9 cellular contexts compared by ENCODE assay signal in genomic region chr4:38306482-38307071, GRCh38.
DNase-seq lines count a peak whose midpoint lies in the region; ATAC-seq and TF ChIP-seq lines count a peak whose summit lies in the region.
"Had no signal": no experiment of that assay in that cellular context is flagged by ENCODE, and none has a peak within 500 bp of the region (broad histone marks: within the 10 kb centered on the region; RNA-seq: fewer than 3 reads in every experiment).

No MANE protein-coding gene starts in this region.

- ATAC-seq in GM19372 (IDR thresholded peaks at IDR 0.05; ENCODE audit: low read depth, unreplicated experiment) (peak; percentile 59), HG03097 (IDR thresholded peaks at IDR 0.05; ENCODE audit: low FRiP score, unreplicated experiment) (peak; percentile 51), PC-3 (no peak), Right ventricle myocardium superior (ENCODE audit: poor library complexity) (no peak)
- peak; percentile 35 to 64 for ATAC-seq in activated naive CD4-positive, alpha-beta T cell treated with anti-CD3 and anti-CD28 coated beads, Interleukin-2, amount 50 U/mL, for 72 hours

- TF ChIP-seq CTCF in GM10248 (IDR thresholded peaks at IDR 0.05; ENCODE audit: control extremely low read depth, extremely low read depth, low read depth, missing control alignments), result no peak
- TF ChIP-seq CTCF in PC-3 (conservative IDR thresholded peaks at IDR 0.05; ENCODE audit: low read depth, low read length), result no peak

- H3K4me2 ChIP-seq in PC-3 (ENCODE audit: low read length), result no peak overlapping the region

- CTCF ChIA-PET in GM10248 (lab: Yijun Ruan, JAX) (interaction anchor here (0.9 to 5.0 kb wide), 5 partner anchors 11 to 368 kb away, joined by 3 to 47 read pairs (median 3); no protein-coding TSS in a partner anchor), PC-3 (lab: Charles Lee) (no interaction called here)

- no peaks in the 10 kb centered on the region for H4K20me1 ChIP-seq in PC-3 (ENCODE audit: low read length)

- H2AFZ ChIP-seq in PC-3 (ENCODE audit: low read length), result no peak overlapping the region

- H3K9me3 Mint-ChIP-seq in activated naive CD4-positive, alpha-beta T cell treated with anti-CD3 and anti-CD28 coated beads, Interleukin-2, amount 50 U/mL, for 72 hours, result peaks cover 10 to 16% of the 10 kb centered on the region in 2 donors

- no peaks in the 10 kb centered on the region for H3K79me2 ChIP-seq in PC-3 (ENCODE audit: low read length)

- H3K27ac Mint-ChIP-seq in activated naive CD4-positive, alpha-beta T cell treated with anti-CD3 and anti-CD28 coated beads, Interleukin-2, amount 50 U/mL, for 72 hours, result peak overlapping the region; percentile 76 to 86

- DNase-seq in GM10248 (ENCODE audit: extremely low spot score) (peak; percentile 58), PC-3 (no peak), Right ventricle myocardium superior (no peak), SIG-M5 (lab: John Stamatoyannopoulos, UW) (no peak), hepatic stellate cell (ENCODE audit: low spot score) (no peak)
- DNase-seq in activated naive CD4-positive, alpha-beta T cell treated with anti-CD3 and anti-CD28 coated beads, Interleukin-2, amount 50 U/mL, for 72 hours (ENCODE audit: low spot score in 2 of 2), result peak in 1 of 2 donors; percentile 45
- DNase-seq: NCI-H510A had no signal

- no peaks in the 10 kb centered on the region for H3K36me3 ChIP-seq in PC-3 (ENCODE audit: low read depth, low read length)

- peaks cover 11 to 29% of the 10 kb centered on the region in 2 donors for H3K36me3 Mint-ChIP-seq in activated naive CD4-positive, alpha-beta T cell treated with anti-CD3 and anti-CD28 coated beads, Interleukin-2, amount 50 U/mL, for 72 hours

- H3K9ac ChIP-seq in PC-3 (ENCODE audit: low read length), result no peak overlapping the region

- H3K4me1 ChIP-seq in PC-3 (ENCODE audit: insufficient read depth, low read length), result peaks cover 16% of the 10 kb centered on the region

- H3K9me2 ChIP-seq in PC-3 (replicated peaks; ENCODE audit: low read length), result no peaks in the 10 kb centered on the region

- intact Hi-C loops in PC-3 (cut with micrococcal nuclease) (no loop called here), Right ventricle myocardium superior (cut with DNase I) (no loop called here)

- no peak overlapping the region for H3K27ac ChIP-seq in PC-3 (ENCODE audit: low read length)

- POLR2A ChIA-PET in GM10248 (lab: Yijun Ruan, JAX), result interaction anchor here (0.6 kb wide), 1 partner anchor 13 kb away, joined by 5 read pairs; no protein-coding TSS in a partner anchor
- POLR2A ChIA-PET in PC-3 (lab: Charles Lee; ENCODE audit: unreplicated experiment), result no interaction called here

- no TSS peak for BruUV-seq in PC-3 (replicated peaks; lab: Mats Ljungman, UMichigan)

- H3K27me3 ChIP-seq in PC-3 (ENCODE audit: low read length), result no peaks in the 10 kb centered on the region

- H3F3A ChIP-seq in PC-3 (ENCODE audit: low read length, unreplicated experiment), result no peaks in the 10 kb centered on the region

- no peaks in the 10 kb centered on the region for H3K9me3 ChIP-seq in PC-3 (ENCODE audit: low read length)

- H3K4me3 ChIP-seq in PC-3 (ENCODE audit: low read length), result no peak overlapping the region

Comparison
In these comparisons a context has a peak if more than half of its experiments do, and no peak if none do; other contexts are left out.
1. ATAC-seq: peak in GM19372 (single experiment), HG03097 (single experiment) and activated naive CD4-positive, alpha-beta T cell treated with anti-CD3 and anti-CD28 coated beads, Interleukin-2, amount 50 U/mL, for 72 hours (2 of 2); none in PC-3 (single experiment) and Right ventricle myocardium superior (single experiment).